Comparison of ENCODE assay signal across 1 cellular context in the genomic region with DNA sequence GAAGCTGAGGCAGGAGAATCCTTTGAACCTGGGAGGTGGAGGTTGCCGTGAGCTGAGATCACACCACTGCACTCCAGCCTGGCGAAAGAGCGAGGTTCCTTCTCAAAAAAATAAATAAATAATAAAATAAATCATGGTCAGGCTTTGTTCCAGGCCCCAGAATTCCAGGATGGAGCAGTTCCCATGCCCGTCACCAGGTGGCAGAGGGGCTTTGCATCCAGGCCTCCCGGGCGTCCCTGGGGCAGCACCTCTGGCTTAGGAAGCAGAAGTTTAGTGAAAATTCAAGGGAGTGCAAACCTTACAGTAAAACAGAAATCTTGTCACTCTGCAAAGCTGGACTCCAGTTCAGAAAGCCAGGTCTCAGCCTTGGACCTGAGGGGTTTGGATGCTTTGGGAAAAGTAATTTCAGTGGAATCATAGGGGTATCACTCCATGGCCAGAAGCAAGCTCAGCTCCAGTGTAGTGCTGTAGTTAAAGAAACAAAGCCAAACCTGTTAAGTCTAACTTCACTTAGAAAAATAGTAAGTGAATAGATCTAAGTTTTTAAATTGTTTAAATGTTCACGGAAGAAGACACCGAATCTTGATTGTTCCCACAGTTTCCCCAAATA.
TF ChIP-seq lines count a peak whose summit lies in the region.

No MANE protein-coding gene starts in this region.

TF ChIP-seq in HCT116, 20 proteins besides CTCF, POLR2A, EP300 and RAD21 (continued from another document):
- no peak for TF ChIP-seq FOSL1 (IDR thresholded peaks at IDR 0.05; ENCODE audit: low read depth)
- no peak for TF ChIP-seq CEBPB (IDR thresholded peaks at IDR 0.05; ENCODE audit: low read depth)
- TF ChIP-seq EGR1 (IDR thresholded peaks at IDR 0.05; ENCODE audit: low read depth), result no peak
- TF ChIP-seq TCF7L2 (IDR thresholded peaks at IDR 0.05; ENCODE audit: borderline replicate concordance, extremely low read depth, insufficient read depth, insufficient read length), result no peak
- no peak for TF ChIP-seq ELF1 (IDR thresholded peaks at IDR 0.05; ENCODE audit: borderline replicate concordance, low read depth)
- no peak for TF ChIP-seq POLR2AphosphoS5 (IDR thresholded peaks at IDR 0.05; ENCODE audit: low read depth, low read length)
- TF ChIP-seq EZH2phosphoT487 (IDR thresholded peaks at IDR 0.05; ENCODE audit: borderline replicate concordance), result no peak
- no peak for TF ChIP-seq ZFX (IDR thresholded peaks at IDR 0.05)
- no peak for TF ChIP-seq SP1 (IDR thresholded peaks at IDR 0.05; ENCODE audit: low read depth)
- TF ChIP-seq SIN3A (IDR thresholded peaks at IDR 0.05; ENCODE audit: low read depth), result no peak
- no peak for TF ChIP-seq YY1 (IDR thresholded peaks at IDR 0.05; ENCODE audit: extremely low read depth, insufficient replicate concordance, low read depth, low read length)
